In genomic region chr16:57918444-57918843, GRCh38 we compare ENCODE assay signal across 37 cellular contexts. TPM values are rescaled to one million over a fixed set of nuclear protein-coding genes. Genes with fewer than 3 reads are reported as not detected.
"Had no signal": no experiment of that assay in that cellular context is flagged by ENCODE, and none has a peak within 500 bp of the region (broad histone marks: within the 10 kb centered on the region; RNA-seq: fewer than 3 reads in every experiment).

No MANE protein-coding gene starts in this region.

- H3K9me3 ChIP-seq: adrenal gland, ascending aorta, body of pancreas, breast epithelium had no signal

- H3K27ac ChIP-seq: adrenal gland, ascending aorta, body of pancreas, brain microvascular endothelial cell, breast epithelium, cardiac muscle cell had no signal

- H3K36me3 ChIP-seq: adrenal gland, ascending aorta, brain microvascular endothelial cell, breast epithelium, cardiac muscle cell had no signal

- ATAC-seq: activated naive CD4-positive, alpha-beta T cell treated with anti-CD3 and anti-CD28 coated beads, Interleukin-2, amount 50 U/mL, for 72 hours; activated naive CD8-positive, alpha-beta T cell treated with anti-CD3 and anti-CD28 coated beads, Interleukin-2, amount 50 U/mL, for 24 hours; activated T-cell treated with anti-CD3 and anti-CD28 coated beads, Interleukin-2, amount 50 U/mL, for 4 hours; activated T-cell treated with anti-CD3 and anti-CD28 coated beads, Interleukin-2, amount 50 U/mL, for 72 hours; activated T-helper 17 cell treated with anti-CD3 and anti-CD28 coated beads, Interleukin-2, amount 50 U/mL, for 72 hours; body of pancreas had no signal

- H3K4me1 ChIP-seq: adrenal gland, ascending aorta, body of pancreas, breast epithelium had no signal

- FAIRE-seq: astrocyte had no signal

- H3K4me3 ChIP-seq: adrenal gland, ascending aorta, body of pancreas, breast epithelium, cardiac muscle cell had no signal

- DNase-seq: activated effector memory CD4-positive, alpha-beta T cell treated with anti-CD3 and anti-CD28 coated beads, Interleukin-2, amount 50 U/mL, for 16 hours; activated effector memory CD4-positive, alpha-beta T cell treated with Interleukin-2 at 50 U/mL for 16 hours; activated gamma-delta T cell; activated gamma-delta T cell treated with Interleukin-2 at 50 U/mL for 16 hours; activated naive CD4-positive, alpha-beta T cell; activated naive CD4-positive, alpha-beta T cell treated with anti-CD3 and anti-CD28 coated beads for 36 hours; activated naive CD4-positive, alpha-beta T cell treated with anti-CD3 and anti-CD28 coated beads, Interleukin-2, amount 10 ng/mL, durations not matched to agents 7 days and 5 days; activated naive CD4-positive, alpha-beta T cell treated with anti-CD3 and anti-CD28 coated beads, Interleukin-2, amount 50 U/mL, for 16 hours; activated naive CD4-positive, alpha-beta T cell treated with Interleukin-2 at 50 U/mL for 16 hours; activated naive CD8-positive, alpha-beta T cell treated with anti-CD3 and anti-CD28 coated beads for 36 hours; activated naive CD8-positive, alpha-beta T cell treated with anti-CD3 and anti-CD28 coated beads, Interleukin-2, amount 10 ng/mL, durations not matched to agents 7 days and 5 days; activated naive CD8-positive, alpha-beta T cell treated with anti-CD3 and anti-CD28 coated beads, Interleukin-2, amount 50 U/mL, for 24 hours; activated T-cell treated with anti-CD3 and anti-CD28 coated beads, Interleukin-2, amount 50 U/mL, for 1 hour; activated T-cell treated with anti-CD3 and anti-CD28 coated beads, Interleukin-2, amount 50 U/mL, for 24 hours; activated T-cell treated with anti-CD3 and anti-CD28 coated beads, Interleukin-2, amount 50 U/mL, for 4 hours; activated T-cell treated with anti-CD3 and anti-CD28 coated beads, Interleukin-2, amount 50 U/mL, for 48 hours; activated T-cell treated with anti-CD3 and anti-CD28 coated beads, Interleukin-2, amount 50 U/mL, for 72 hours; adrenal gland; amniotic stem cell; amygdala; anterior cingulate cortex; aorta; body of pancreas; brain microvascular endothelial cell; caudate nucleus; central memory CD4-positive, alpha-beta T cell; cerebellar nuclear complex had no signal

- H3K27me3 ChIP-seq: adrenal gland, ascending aorta, body of pancreas, brain microvascular endothelial cell, breast epithelium, cardiac muscle cell had no signal

RNA-seq across cellular contexts. Expression of gene CNGB1, which starts 52.5 kb away (rescaled TPM):
- total RNA-seq: activated naive CD4-positive, alpha-beta T cell treated with anti-CD3 and anti-CD28 coated beads for 36 hours; activated naive CD8-positive, alpha-beta T cell treated with anti-CD3 and anti-CD28 coated beads for 36 hours; activated naive CD8-positive, alpha-beta T cell treated with anti-CD3 and anti-CD28 coated beads, Interleukin-2, amount 10 ng/mL, durations not matched to agents 7 days and 5 days; activated T-cell treated with anti-CD3 and anti-CD28 coated beads, Interleukin-2, amount 50 U/mL, for 4 hours; activated T-cell treated with anti-CD3 and anti-CD28 coated beads, Interleukin-2, amount 50 U/mL, for 72 hours; activated T-helper 1 cell treated with anti-CD3 and anti-CD28 coated beads, Interleukin-12 subunit alpha, Interleukin-12 subunit beta, Interleukin-2, Interleukin-4 antibody, amounts not matched to agents 30 ng/mL and 10 ng/mL and 1 ng/mL, durations not matched to agents 14 hours and 24 hours and 36 hours; activated T-helper 17 cell treated with anti-CD3 and anti-CD28 coated beads, Interleukin-2, amount 50 U/mL, for 72 hours; activated T-helper 2 cell treated with anti-CD3 and anti-CD28 coated beads, Interferon-gamma antibody, Interleukin-2, Interleukin-4, amounts not matched to agents 10 μg/mL and 5 μg/mL and 100 μg/mL, durations not matched to agents 14 hours and 24 hours and 36 hours; aorta; ascending aorta; astrocyte; body of pancreas; breast epithelium; cardiac muscle cell; cardiac septum; chondrocyte had no signal
- polyA plus RNA-seq: aorta, cardiac muscle cell had no signal
